8 cellular contexts compared by ENCODE assay signal in the genomic region with DNA sequence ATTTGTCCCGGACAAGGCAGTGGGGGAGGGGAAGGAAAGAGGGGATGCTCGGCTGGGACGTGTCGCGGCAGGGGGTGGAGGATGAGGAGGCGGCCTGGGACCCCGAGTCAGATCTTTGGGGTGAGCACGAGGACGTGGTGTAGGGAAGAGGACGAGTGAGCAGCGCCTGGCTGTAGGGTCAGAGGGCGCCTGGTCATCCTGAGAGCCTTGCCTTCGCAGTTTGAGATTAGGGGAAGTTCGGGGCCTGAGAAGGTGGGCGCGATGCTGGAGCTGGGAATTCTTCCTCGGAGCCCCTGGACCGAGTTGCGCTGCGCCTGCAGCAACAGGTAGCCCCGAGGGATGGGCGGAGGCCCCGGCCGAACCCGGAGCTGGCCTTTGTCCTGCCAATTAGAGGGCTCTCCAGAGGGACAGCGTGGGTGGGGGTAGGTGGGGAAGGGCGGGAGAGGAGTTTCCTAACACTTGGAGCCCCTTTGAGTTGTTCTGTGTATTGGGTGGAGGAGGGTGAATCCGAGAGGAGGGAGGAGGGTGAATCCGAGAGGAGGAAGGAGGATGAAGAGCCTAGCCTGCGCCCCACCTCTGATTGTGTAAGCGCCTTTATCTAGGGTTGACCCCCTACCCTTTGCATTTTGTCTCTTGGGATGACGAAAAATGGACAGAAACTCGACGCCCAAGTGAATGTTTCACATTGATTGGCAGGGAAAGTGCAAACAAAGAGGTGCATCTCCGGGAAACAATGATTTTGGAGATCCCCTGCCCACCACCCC.
DNase-seq lines count a peak whose midpoint lies in the region; ATAC-seq and TF ChIP-seq lines count a peak whose summit lies in the region.

No MANE protein-coding gene starts in this region.

- H3K27ac ChIP-seq in heart right ventricle: peak overlapping the region in 7 of 10 donors; percentile 52 to 72 (median 64)

- H3K27me3 ChIP-seq in heart right ventricle: peaks cover 0 to 70% (median 38%) of the 10 kb centered on the region in 7 donors

- peak overlapping the region; percentile 58 for H3K4me3 Mint-ChIP-seq in T-helper 17 cell

- ATAC-seq in T-helper 17 cell: no peak
- ATAC-seq in heart right ventricle: peak in 7 of 8 donors; percentile 9 to 47 (median 36)

- WGBS in heart right ventricle, 2 donors: 1 to 2% methylated on average over 35 of the region's 35 CpGs

- peaks cover 22% of the 10 kb centered on the region for H3K4me1 Mint-ChIP-seq in T-helper 17 cell

- intact Hi-C loops in heart right ventricle (cut with DNase I): loop anchor here in 4 of 10 donors (5.0 to 10.0 kb wide), 3 partner anchors 68 to 73 kb away; a partner anchor contains a TSS

- TF ChIP-seq CTCF in GM13976 (IDR thresholded peaks at IDR 0.05; ENCODE audit: borderline replicate concordance, control extremely low read depth, extremely low read depth, insufficient read depth, missing control alignments) (no peak), heart right ventricle (IDR thresholded peaks at IDR 0.05) (no peak)

- peaks cover 78% of the 10 kb centered on the region for H3K27me3 Mint-ChIP-seq in T-helper 17 cell

- H3K36me3 Mint-ChIP-seq in T-helper 17 cell (ENCODE audit: low read depth): peaks cover 5% of the 10 kb centered on the region

- no peaks in the 10 kb centered on the region for H3K9me3 ChIP-seq in T-helper 17 cell (ENCODE audit: control insufficient read depth, low read length, poor library complexity, severe bottlenecking)
- H3K9me3 ChIP-seq in heart right ventricle: no peaks in the 10 kb centered on the region

- peak overlapping the region; percentile 36 to 79 (median 60) for H3K4me3 ChIP-seq in heart right ventricle

- H3K4me1 ChIP-seq in heart right ventricle: peaks cover 0 to 31% (median 23%) of the 10 kb centered on the region in 9 donors

- H3K36me3 ChIP-seq in heart right ventricle: no peaks in the 10 kb centered on the region

- DNase-seq in GM13976 (ENCODE audit: low spot score) (peak; percentile 37), T-helper 17 cell (no peak), heart right ventricle (peak in 1 of 2 donors; percentile 9), retina (peak; percentile 79), C1 segment of cervical spinal cord (lab: John Stamatoyannopoulos, UW) (no peak), NCI-H345 treated with DMSO at 0.1 percent for 48 hours (lab: John Stamatoyannopoulos, UW; ENCODE audit: unreplicated experiment) (no peak), globus pallidus (ENCODE audit: low spot score) (no peak)
- no peak for DNase-seq in stimulated activated naive CD4-positive, alpha-beta T cell (lab: John Stamatoyannopoulos, UW)

- in situ Hi-C loops in GM13976 (cut with MboI; ENCODE audit: low sequenced_read_pairs, unreplicated experiment): no loop called here

- H3K27ac Mint-ChIP-seq in T-helper 17 cell: no peak overlapping the region

Comparison
In these comparisons a context has a peak if more than half of its experiments do, and no peak if none do; other contexts are left out.
1. DNase-seq: peak in GM13976 (single experiment) and retina (single experiment); none in T-helper 17 cell (0 of 3), stimulated activated naive CD4-positive, alpha-beta T cell (0 of 6), C1 segment of cervical spinal cord (0 of 14), NCI-H345 treated with DMSO at 0.1 percent for 48 hours (single experiment) and globus pallidus (single experiment).